ENCODE assay signal across 9 cellular contexts in the genomic region with DNA sequence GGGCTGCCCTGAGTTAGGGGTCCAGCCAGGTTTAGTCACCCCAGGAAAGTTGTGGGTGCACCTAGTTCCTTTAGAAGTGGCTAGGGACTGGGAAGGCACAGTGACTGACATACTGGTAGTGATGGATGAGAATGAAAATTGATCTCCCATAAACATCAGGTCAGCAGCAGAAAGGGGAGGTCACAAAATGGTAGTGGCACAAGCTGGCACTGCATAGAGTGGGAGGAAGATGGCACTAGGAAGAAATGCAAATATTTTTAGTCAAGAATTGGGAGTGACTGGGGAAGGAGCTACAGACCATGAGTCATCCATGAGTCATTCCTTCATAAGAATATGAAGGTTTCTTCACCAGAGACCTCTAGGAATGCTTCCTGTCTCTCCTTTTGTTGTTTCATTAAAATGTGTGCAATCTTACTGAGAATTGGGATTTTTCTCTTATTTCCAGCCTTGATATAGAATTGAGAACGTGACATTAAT.
DNase-seq lines count a peak whose midpoint lies in the region; ATAC-seq and TF ChIP-seq lines count a peak whose summit lies in the region.
"Had no signal": no experiment of that assay in that cellular context is flagged by ENCODE, and none has a peak within 500 bp of the region (broad histone marks: within the 10 kb centered on the region; RNA-seq: fewer than 3 reads in every experiment).

No MANE protein-coding gene starts in this region.

- H3K36me3 Mint-ChIP-seq in progenitor cell of endocrine pancreas (ENCODE audit: insufficient read depth): no peaks in the 10 kb centered on the region
- peaks cover 12% of the 10 kb centered on the region for H3K36me3 Mint-ChIP-seq in Caco-2 (ENCODE audit: insufficient read depth, unreplicated experiment)

- H3K4me2 ChIP-seq in smooth muscle cell: peak overlapping the region; percentile 68

- H3K27ac ChIP-seq in HEK293 (ENCODE audit: extremely low read depth, low read depth, low read length) (no peak overlapping the region), smooth muscle cell (ENCODE audit: low read depth) (peak overlapping the region; percentile 83)

- DNase-seq in SIG-M5 treated with dmso at 0.1 percent for 504 hours (lab: John Stamatoyannopoulos, UW; ENCODE audit: unreplicated experiment) (peak; percentile 81), epithelial cell of proximal tubule (ENCODE audit: low read depth) (peak; percentile 80), smooth muscle cell (lab: John Stamatoyannopoulos, UW; ENCODE audit: unreplicated experiment) (no peak), GF-D8 (lab: John Stamatoyannopoulos, UW) (no peak), progenitor cell of endocrine pancreas (ENCODE audit: low spot score, unreplicated experiment) (no peak), Caco-2 (no peak)

- H3K36me3 ChIP-seq in HEK293 (ENCODE audit: control insufficient read depth in 2 of 2, insufficient read depth in 1 of 2, low read length in 2 of 2) (no peaks in the 10 kb centered on the region), smooth muscle cell (ENCODE audit: low read depth) (no peaks in the 10 kb centered on the region), Caco-2 (ENCODE audit: control insufficient read depth, insufficient read depth, low read length) (no peaks in the 10 kb centered on the region)
- H3K36me3 ChIP-seq: neutrophil had no signal

- no peaks in the 10 kb centered on the region for H3K9me3 ChIP-seq in HEK293 (ENCODE audit: control insufficient read depth, insufficient read depth, low read depth, low read length)
- H3K9me3 ChIP-seq in smooth muscle cell (replicated peaks; ENCODE audit: low read depth): no peaks in the 10 kb centered on the region
- H3K9me3 ChIP-seq in Caco-2: no peaks in the 10 kb centered on the region
- H3K9me3 ChIP-seq: neutrophil had no signal

- H3K4me1 ChIP-seq in HEK293 (ENCODE audit: control insufficient read depth, insufficient read depth, low read length) (no peaks in the 10 kb centered on the region), smooth muscle cell (ENCODE audit: low read depth) (peaks cover 9% of the 10 kb centered on the region), Caco-2 (peaks cover 26% of the 10 kb centered on the region)

- H3K9ac ChIP-seq in smooth muscle cell (ENCODE audit: low read depth): no peak overlapping the region

- H2AFZ ChIP-seq in smooth muscle cell (ENCODE audit: low read depth): no peak overlapping the region

- no TSS peak for BruUV-seq in Caco-2 (replicated peaks; lab: Mats Ljungman, UMichigan)

- peaks cover 12% of the 10 kb centered on the region for H3F3A ChIP-seq in smooth muscle cell (ENCODE audit: low read depth)

- no peaks in the 10 kb centered on the region for H3K9me3 Mint-ChIP-seq in progenitor cell of endocrine pancreas (ENCODE audit: low read depth)
- H3K9me3 Mint-ChIP-seq in Caco-2 (ENCODE audit: unreplicated experiment): peaks cover 15% of the 10 kb centered on the region

- H3K4me1 Mint-ChIP-seq in progenitor cell of endocrine pancreas (ENCODE audit: low read depth) (peaks cover 5% of the 10 kb centered on the region), Caco-2 (ENCODE audit: low read depth, unreplicated experiment) (peaks cover 17% of the 10 kb centered on the region)

- 92% methylated on average over 1 of the region's 1 CpG for WGBS in smooth muscle cell (ENCODE audit: low lambda C conversion rate)

- H3K27me3 ChIP-seq in smooth muscle cell (ENCODE audit: low read depth) (no peaks in the 10 kb centered on the region), Caco-2 (replicated peaks; ENCODE audit: control insufficient read depth, insufficient read depth, low read length) (no peaks in the 10 kb centered on the region)
- H3K27me3 ChIP-seq: neutrophil had no signal

- H3K4me3 Mint-ChIP-seq in progenitor cell of endocrine pancreas (ENCODE audit: low read depth) (no peak overlapping the region), Caco-2 (ENCODE audit: unreplicated experiment) (no peak overlapping the region)

- POLR2A ChIA-PET in HEK293 (lab: Yijun Ruan, JAX): no interaction called here
- POLR2A ChIA-PET in Caco-2 (lab: Charles Lee): no interaction called here

- intact Hi-C loops in Caco-2 (cut with micrococcal nuclease; ENCODE audit: unreplicated experiment): loop anchor here (2.0 kb wide), 1 partner anchor 47 kb away; no protein-coding TSS in a partner anchor

- CTCF ChIA-PET in HEK293 (lab: Yijun Ruan, JAX): interaction anchor here (1.8 kb wide), 1 partner anchor 245 kb away, joined by 5 read pairs; no protein-coding TSS in a partner anchor
- CTCF ChIA-PET in Caco-2 (lab: Charles Lee): no interaction called here

- H3K4me3 ChIP-seq in HEK293 (ENCODE audit: low read depth, low read length): no peak overlapping the region
- no peak overlapping the region for H3K4me3 ChIP-seq in epithelial cell of proximal tubule (ENCODE audit: low read depth, low read length)
- H3K4me3 ChIP-seq in smooth muscle cell: no peak overlapping the region
- no peak overlapping the region for H3K4me3 ChIP-seq in Caco-2 (ENCODE audit: low read depth, low read length)

- no peaks in the 10 kb centered on the region for H3K79me2 ChIP-seq in smooth muscle cell (ENCODE audit: low read depth)

- TF ChIP-seq CTCF in HEK293 (tag by site-specific recombination; IDR thresholded peaks at IDR 0.05) (no peak), epithelial cell of proximal tubule (conservative IDR thresholded peaks at IDR 0.05; ENCODE audit: low read depth, low read length) (no peak), smooth muscle cell (IDR thresholded peaks at IDR 0.05; ENCODE audit: borderline replicate concordance, insufficient read depth, poor library complexity, severe bottlenecking) (no peak), progenitor cell of endocrine pancreas (IDR thresholded peaks at IDR 0.05; ENCODE audit: unreplicated experiment) (no peak), Caco-2 (IDR thresholded peaks at IDR 0.05; ENCODE audit: insufficient read depth in 1 of 2, low read depth in 1 of 2, low read length in 1 of 2, severe bottlenecking in 1 of 2, unreplicated experiment in 1 of 2) (no peak)

- H3K27me3 Mint-ChIP-seq in progenitor cell of endocrine pancreas (no peaks in the 10 kb centered on the region), Caco-2 (ENCODE audit: insufficient read depth, unreplicated experiment) (no peaks in the 10 kb centered on the region)

- H4K20me1 ChIP-seq in smooth muscle cell (ENCODE audit: low read depth): no peaks in the 10 kb centered on the region

- no peak for ATAC-seq in GM21360 (IDR thresholded peaks at IDR 0.05; ENCODE audit: unreplicated experiment)

- no peak overlapping the region for H3K27ac Mint-ChIP-seq in progenitor cell of endocrine pancreas
- no peak overlapping the region for H3K27ac Mint-ChIP-seq in Caco-2 (ENCODE audit: unreplicated experiment)

TF ChIP-seq in HEK293, 187 proteins besides CTCF, POLR2A, EP300 and RAD21 (continues in another document):
- TF ChIP-seq TRIM28 (IDR thresholded peaks at IDR 0.05; ENCODE audit: borderline replicate concordance, low read length): no peak
- TF ChIP-seq ZNF404 (tag by site-specific recombination; IDR thresholded peaks at IDR 0.05): no peak
- TF ChIP-seq ZNF660 (tag by site-specific recombination; IDR thresholded peaks at IDR 0.05): 0 out of 2 replicates have a peak, but pooled peaks have one; percentile 21
- peak; percentile 18; the same call in 1 of the 2 replicates for TF ChIP-seq SP7 (tag by site-specific recombination; IDR thresholded peaks at IDR 0.05)
- TF ChIP-seq ZNF624 (tag by site-specific recombination; IDR thresholded peaks at IDR 0.05): no peak
- TF ChIP-seq, protein P1, sequence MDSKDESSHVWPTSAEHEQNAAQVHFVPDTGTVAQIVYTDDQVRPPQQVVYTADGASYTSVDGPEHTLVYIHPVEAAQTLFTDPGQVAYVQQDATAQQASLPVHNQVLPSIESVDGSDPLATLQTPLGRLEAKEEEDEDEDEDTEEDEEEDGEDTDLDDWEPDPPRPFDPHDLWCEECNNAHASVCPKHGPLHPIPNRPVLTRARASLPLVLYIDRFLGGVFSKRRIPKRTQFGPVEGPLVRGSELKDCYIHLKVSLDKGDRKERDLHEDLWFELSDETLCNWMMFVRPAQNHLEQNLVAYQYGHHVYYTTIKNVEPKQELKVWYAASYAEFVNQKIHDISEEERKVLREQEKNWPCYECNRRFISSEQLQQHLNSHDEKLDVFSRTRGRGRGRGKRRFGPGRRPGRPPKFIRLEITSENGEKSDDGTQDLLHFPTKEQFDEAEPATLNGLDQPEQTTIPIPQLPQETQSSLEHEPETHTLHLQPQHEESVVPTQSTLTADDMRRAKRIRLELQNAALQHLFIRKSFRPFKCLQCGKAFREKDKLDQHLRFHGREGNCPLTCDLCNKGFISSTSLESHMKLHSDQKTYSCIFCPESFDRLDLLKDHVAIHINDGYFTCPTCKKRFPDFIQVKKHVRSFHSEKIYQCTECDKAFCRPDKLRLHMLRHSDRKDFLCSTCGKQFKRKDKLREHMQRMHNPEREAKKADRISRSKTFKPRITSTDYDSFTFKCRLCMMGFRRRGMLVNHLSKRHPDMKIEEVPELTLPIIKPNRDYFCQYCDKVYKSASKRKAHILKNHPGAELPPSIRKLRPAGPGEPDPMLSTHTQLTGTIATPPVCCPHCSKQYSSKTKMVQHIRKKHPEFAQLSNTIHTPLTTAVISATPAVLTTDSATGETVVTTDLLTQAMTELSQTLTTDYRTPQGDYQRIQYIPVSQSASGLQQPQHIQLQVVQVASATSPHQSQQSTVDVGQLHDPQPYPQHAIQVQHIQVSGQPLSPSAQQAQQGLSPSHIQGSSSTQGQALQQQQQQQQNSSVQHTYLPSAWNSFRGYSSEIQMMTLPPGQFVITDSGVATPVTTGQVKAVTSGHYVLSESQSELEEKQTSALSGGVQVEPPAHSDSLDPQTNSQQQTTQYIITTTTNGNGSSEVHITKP (tag by site-specific recombination; IDR thresholded peaks at IDR 0.05): no peak
- no peak for TF ChIP-seq ZNF112 (tag by site-specific recombination; IDR thresholded peaks at IDR 0.05)
- no peak for TF ChIP-seq KLF10 (tag by site-specific recombination; IDR thresholded peaks at IDR 0.05)

Comparison
In these comparisons a context has a peak if more than half of its experiments do, and no peak if none do; other contexts are left out.
1. DNase-seq: peak in SIG-M5 treated with dmso at 0.1 percent for 504 hours (single experiment) and epithelial cell of proximal tubule (single experiment); none in smooth muscle cell (single experiment), GF-D8 (single experiment), progenitor cell of endocrine pancreas (single experiment) and Caco-2 (0 of 2).